10 cellular contexts compared by ENCODE assay signal in genomic region chr3:113516115-113516505, GRCh38. TPM values are rescaled to one million over a fixed set of nuclear protein-coding genes. Genes with fewer than 3 reads are reported as not detected.
A peak's percentile ranks its signal among the peaks of the same experiment; 100 is the strongest.
DNase-seq lines count a peak whose midpoint lies in the region; ATAC-seq and TF ChIP-seq lines count a peak whose summit lies in the region.
"Had no signal": no experiment of that assay in that cellular context is flagged by ENCODE, and none has a peak within 500 bp of the region (broad histone marks: within the 10 kb centered on the region; RNA-seq: fewer than 3 reads in every experiment).

No MANE protein-coding gene starts in this region.

- no peak overlapping the region for H3K23ac ChIP-seq in trophoblast cell (ENCODE audit: low read length)

- TF ChIP-seq CTCF in DOHH2 (IDR thresholded peaks at IDR 0.05; ENCODE audit: low read depth, low read length, poor library complexity, severe bottlenecking) (no peak), brain microvascular endothelial cell (IDR thresholded peaks at IDR 0.05; ENCODE audit: low read depth, low read length, missing control alignments) (peak; percentile 37)

- peaks cover 15% of the 10 kb centered on the region for H3K4me1 ChIP-seq in DOHH2 (ENCODE audit: control insufficient read depth, low read length)
- H3K4me1 ChIP-seq in Karpas-422 (ENCODE audit: low read length), result peaks cover 20% of the 10 kb centered on the region
- H3K4me1 ChIP-seq in trophoblast cell (ENCODE audit: control insufficient read depth in 1 of 2, insufficient read depth in 2 of 2, low read length in 2 of 2), result peaks cover 0 to 2% of the 10 kb centered on the region in 2 experiments

- H3K9ac ChIP-seq in Karpas-422 (ENCODE audit: low read length) (peak overlapping the region; percentile 91), trophoblast cell (ENCODE audit: low read length) (no peak overlapping the region)

- no peak overlapping the region for H2BK5ac ChIP-seq in trophoblast cell (ENCODE audit: low read depth, low read length, poor library complexity)

- H3K18ac ChIP-seq in trophoblast cell (ENCODE audit: low read length), result no peak overlapping the region

- no peak overlapping the region for H3K4me2 ChIP-seq in DOHH2 (ENCODE audit: low read length)
- peak overlapping the region; percentile 84 for H3K4me2 ChIP-seq in Karpas-422 (ENCODE audit: low read depth, low read length, poor library complexity, severe bottlenecking)
- H3K4me2 ChIP-seq in trophoblast cell (ENCODE audit: low read length), result no peak overlapping the region

- H2AFZ ChIP-seq in Karpas-422 (ENCODE audit: low read length) (no peak overlapping the region), trophoblast cell (ENCODE audit: insufficient read depth, low read length, poor library complexity) (no peak overlapping the region)

- H3F3A ChIP-seq in DOHH2 (ENCODE audit: control insufficient read depth, insufficient read depth), result no peaks in the 10 kb centered on the region

- H2AK5ac ChIP-seq in trophoblast cell (ENCODE audit: low read length), result no peak overlapping the region

- H4K91ac ChIP-seq in trophoblast cell (ENCODE audit: low read depth, low read length), result no peak overlapping the region

- in situ Hi-C loops in brain microvascular endothelial cell (cut with HindIII; ENCODE audit: low pct_ligation_motif_present, low sequenced_read_pairs), result no loop called here

- peaks cover 7% of the 10 kb centered on the region for H3K79me1 ChIP-seq in trophoblast cell (ENCODE audit: low read length)

- H2BK120ac ChIP-seq in trophoblast cell (ENCODE audit: insufficient read depth, low read length, poor library complexity), result no peak overlapping the region

- H3K36me3 ChIP-seq in DOHH2 (ENCODE audit: control insufficient read depth, low read length) (no peaks in the 10 kb centered on the region), Karpas-422 (ENCODE audit: insufficient read depth, low read length) (no peaks in the 10 kb centered on the region), brain microvascular endothelial cell (replicated peaks) (no peaks in the 10 kb centered on the region), trophoblast cell (ENCODE audit: control insufficient read depth in 1 of 2, insufficient read depth in 2 of 2, low read length in 2 of 2) (no peaks in the 10 kb centered on the region)
- H3K36me3 ChIP-seq: right atrium auricular region had no signal

- H3K79me2 ChIP-seq in DOHH2 (ENCODE audit: control insufficient read depth, low read length) (peaks cover 32% of the 10 kb centered on the region), Karpas-422 (ENCODE audit: low read length) (peaks cover 35% of the 10 kb centered on the region), trophoblast cell (ENCODE audit: control insufficient read depth, insufficient read depth, low read length, poor library complexity) (peaks cover 2% of the 10 kb centered on the region)

- no peak for ATAC-seq in GM18498 (IDR thresholded peaks at IDR 0.05; ENCODE audit: unreplicated experiment)
- no peak for ATAC-seq in HG03097 (IDR thresholded peaks at IDR 0.05; ENCODE audit: low FRiP score, unreplicated experiment)

- H3K4ac ChIP-seq in trophoblast cell (ENCODE audit: low read depth, low read length), result no peak overlapping the region

- H3K4me3 ChIP-seq in DOHH2 (ENCODE audit: low read length), result peak overlapping the region; percentile 84
- H3K4me3 ChIP-seq in Karpas-422 (ENCODE audit: low read length), result peak overlapping the region; percentile 95
- H3K4me3 ChIP-seq in brain microvascular endothelial cell (ENCODE audit: low read depth, low read length), result no peak overlapping the region
- H3K4me3 ChIP-seq in trophoblast cell (ENCODE audit: low read depth, low read length), result no peak overlapping the region

- no peak overlapping the region for H2BK12ac ChIP-seq in trophoblast cell (ENCODE audit: low read length)

- peak; percentile 57 for DNase-seq in Karpas-422
- no peak for DNase-seq in brain microvascular endothelial cell
- DNase-seq in trophoblast cell, result peak in 1 of 2 donors; percentile 8
- DNase-seq in HPDE6-E6E7 (ENCODE audit: extremely low spot score), result no peak
- DNase-seq: activated naive CD4-positive, alpha-beta T cell treated with anti-CD3 and anti-CD28 coated beads, Interleukin-2, amount 10 ng/mL, durations not matched to agents 7 days and 5 days; Right ventricle myocardium superior had no signal

- H3K9me3 ChIP-seq in DOHH2 (ENCODE audit: control insufficient read depth, insufficient read depth, low read length) (no peaks in the 10 kb centered on the region), Karpas-422 (ENCODE audit: low read length) (no peaks in the 10 kb centered on the region), trophoblast cell (ENCODE audit: insufficient read depth, low read depth, low read length) (no peaks in the 10 kb centered on the region)
- H3K9me3 ChIP-seq: right atrium auricular region had no signal

- no peak overlapping the region for H3K14ac ChIP-seq in trophoblast cell (ENCODE audit: low read length)

- H3K27ac ChIP-seq in DOHH2 (ENCODE audit: low read depth, low read length), result no peak overlapping the region
- H3K27ac ChIP-seq in Karpas-422 (ENCODE audit: low read length), result no peak overlapping the region
- no peak overlapping the region for H3K27ac ChIP-seq in brain microvascular endothelial cell
- no peak overlapping the region for H3K27ac ChIP-seq in trophoblast cell (ENCODE audit: low read depth, low read length)

- no peak overlapping the region for H4K12ac ChIP-seq in trophoblast cell (ENCODE audit: low read depth, low read length)

- WGBS in trophoblast cell (ENCODE audit: extremely low coverage, insufficient coverage, insufficient read length), result no CpG with 5 or more reads among the region's 5 CpGs

- peak overlapping the region; percentile 61 for H4K8ac ChIP-seq in trophoblast cell (ENCODE audit: low read depth, low read length)

- H3K9me2 ChIP-seq in DOHH2 (replicated peaks; ENCODE audit: control insufficient read depth, low read length), result no peaks in the 10 kb centered on the region
- H3K9me2 ChIP-seq in Karpas-422 (replicated peaks; ENCODE audit: insufficient read depth, low read length), result no peaks in the 10 kb centered on the region

- H3K27me3 ChIP-seq in DOHH2 (ENCODE audit: control insufficient read depth, low read length) (peaks cover 2% of the 10 kb centered on the region; the same call in 1 of the 2 replicates), Karpas-422 (ENCODE audit: low read length) (no peaks in the 10 kb centered on the region), brain microvascular endothelial cell (replicated peaks) (no peaks in the 10 kb centered on the region), trophoblast cell (ENCODE audit: insufficient read depth, low read length) (no peaks in the 10 kb centered on the region)
- H3K27me3 ChIP-seq: right atrium auricular region had no signal

- H4K20me1 ChIP-seq in DOHH2 (ENCODE audit: control insufficient read depth, insufficient read depth, low read depth, low read length) (no peaks in the 10 kb centered on the region), Karpas-422 (ENCODE audit: insufficient read depth, low read depth, low read length) (no peaks in the 10 kb centered on the region)

RNA-seq across cellular contexts. Expression of gene SPICE1, which starts 1.2 kb away (rescaled TPM):
- total RNA-seq in Karpas-422 (2014; rRNA removed; shearing (Covaris generic); ENCODE audit: low replicate concordance), result 14.1 and 30.1 TPM in 2 replicates
- polyA plus RNA-seq in trophoblast cell (2013), result 9.9 and 11.1 TPM in 2 replicates

RNA-seq across cellular contexts. Expression of gene SIDT1, which starts 16.2 kb away (rescaled TPM):
- 7.5 and 11.3 TPM in 2 replicates for total RNA-seq in Karpas-422 (2014; rRNA removed; shearing (Covaris generic); ENCODE audit: low replicate concordance)
- polyA plus RNA-seq in trophoblast cell (2013), result 0.05 and 0.07 TPM in 2 replicates

Comparison
In these comparisons a context has a peak if more than half of its experiments do, and no peak if none do; other contexts are left out.
1. H3K4me3 ChIP-seq: peak in DOHH2 (single experiment) and Karpas-422 (single experiment); none in brain microvascular endothelial cell (single experiment) and trophoblast cell (single experiment).